Comparison of ENCODE assay signal across 1 cellular context in the genomic region with DNA sequence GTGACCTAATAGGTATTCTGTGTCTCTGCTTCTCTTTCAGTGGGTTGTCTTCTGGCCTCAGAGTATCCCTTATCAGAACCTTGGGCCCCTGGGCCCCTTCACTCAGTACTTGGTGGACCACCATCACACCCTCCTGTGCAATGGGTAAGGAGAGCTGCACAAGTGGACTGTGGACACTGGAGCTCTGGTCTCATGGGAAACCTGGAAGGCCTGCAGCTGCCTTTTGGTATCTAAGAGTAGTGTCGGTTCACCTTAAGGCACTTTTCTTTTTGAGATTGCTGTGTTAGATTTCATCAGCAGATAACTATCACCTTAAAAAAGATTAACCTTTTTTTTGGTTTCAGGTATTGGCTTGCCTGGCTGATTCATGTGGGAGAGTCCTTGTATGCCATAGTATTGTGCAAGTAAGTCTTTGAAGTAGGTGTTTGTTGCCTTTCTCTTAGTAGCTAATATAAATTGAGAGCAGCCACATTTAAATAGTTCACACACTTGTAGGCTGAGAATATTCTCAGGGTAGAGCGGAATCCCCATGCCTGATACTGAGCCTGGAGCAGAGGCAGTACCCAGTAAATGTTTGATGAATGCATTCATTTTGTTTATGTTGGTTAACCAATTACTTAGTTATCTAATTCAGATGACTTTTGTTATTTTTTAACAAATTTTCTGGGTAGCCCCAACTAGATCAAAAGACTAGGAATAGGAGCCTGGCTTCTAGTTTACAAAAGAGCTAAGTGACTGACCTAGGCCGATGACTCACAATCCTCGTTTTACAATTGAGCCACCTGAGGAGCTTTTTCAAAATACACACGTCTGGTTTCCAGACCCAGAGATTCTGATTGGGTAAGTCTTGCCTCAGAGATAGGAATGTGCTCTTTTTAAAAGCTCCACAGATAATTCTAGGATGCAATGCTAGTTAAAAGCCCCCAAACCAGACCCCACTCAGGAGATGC.
TF ChIP-seq lines count a peak whose summit lies in the region.

No MANE protein-coding gene starts in this region.

TF ChIP-seq in IMR-90, 13 proteins besides CTCF, POLR2A, EP300 and RAD21:
- TF ChIP-seq MAFK (IDR thresholded peaks at IDR 0.05; ENCODE audit: low read depth, low read length) (no peak), BHLHE40 (IDR thresholded peaks at IDR 0.05; ENCODE audit: low read depth, low read length) (no peak), RFX5 (IDR thresholded peaks at IDR 0.05; ENCODE audit: low read depth, low read length) (no peak), MXI1 (IDR thresholded peaks at IDR 0.05; ENCODE audit: borderline replicate concordance, low read depth, low read length) (no peak), FOS (IDR thresholded peaks at IDR 0.05; ENCODE audit: low read depth, low read length) (no peak), CHD1 (IDR thresholded peaks at IDR 0.05; ENCODE audit: low read depth, low read length) (no peak), ELK1 (IDR thresholded peaks at IDR 0.05; ENCODE audit: borderline replicate concordance, low read depth, low read length) (no peak), SMC3 (IDR thresholded peaks at IDR 0.05; ENCODE audit: low read depth, low read length) (no peak), MAZ (IDR thresholded peaks at IDR 0.05; ENCODE audit: borderline replicate concordance, low read depth, low read length) (no peak), CEBPB (IDR thresholded peaks at IDR 0.05; ENCODE audit: low read depth, low read length) (no peak; the same call in 1 of the 2 replicates)
